ENCODE assay signal across 17 cellular contexts in genomic region chr14:102196008-102196407, GRCh38. TPM values are rescaled to one million over a fixed set of nuclear protein-coding genes. Genes with fewer than 3 reads are reported as not detected.
A peak's percentile ranks its signal among the peaks of the same experiment; 100 is the strongest.
DNase-seq lines count a peak whose midpoint lies in the region; ATAC-seq and TF ChIP-seq lines count a peak whose summit lies in the region.
"Had no signal": no experiment of that assay in that cellular context is flagged by ENCODE, and none has a peak within 500 bp of the region (broad histone marks: within the 10 kb centered on the region; RNA-seq: fewer than 3 reads in every experiment).

No MANE protein-coding gene starts in this region.

- DNase-seq in NCI-H2171 treated with DMSO at 0.1 percent for 48 hours (lab: John Stamatoyannopoulos, UW): peak; percentile 46
- no peak for DNase-seq in NCI-H2171 (lab: John Stamatoyannopoulos, UW)
- DNase-seq in NCI-H526 treated with DMSO at 0.1 percent for 48 hours (lab: John Stamatoyannopoulos, UW): peak; percentile 64
- no peak for DNase-seq in effector memory CD8-positive, alpha-beta T cell
- DNase-seq in substantia nigra (lab: John Stamatoyannopoulos, UW): no peak
- no peak for DNase-seq in DMS79 treated with DMSO at 0.1 percent for 48 hours (lab: John Stamatoyannopoulos, UW)
- DNase-seq in neural progenitor cell (ENCODE audit: low spot score): no peak
- DNase-seq: 8988T; activated CD4-positive, CD25-positive, alpha-beta regulatory T cell; cerebellar nuclear complex; left ventricle myocardium inferior; MV-4-11; NCI-H69 had no signal

- no peaks in the 10 kb centered on the region for H3K36me3 ChIP-seq in neural progenitor cell

- H3K4me2 ChIP-seq in neural progenitor cell: no peak overlapping the region

- peak overlapping the region; percentile 23 to 61 for H3K27ac Mint-ChIP-seq in effector memory CD8-positive, alpha-beta T cell
- H3K27ac Mint-ChIP-seq in neural progenitor cell: no peak overlapping the region
- H3K27ac Mint-ChIP-seq: activated T-helper 2 cell treated with anti-CD3 and anti-CD28 coated beads, Interferon-gamma antibody, Interleukin-2, Interleukin-4, amounts not matched to agents 10 μg/mL and 5 μg/mL and 100 μg/mL, durations not matched to agents 14 hours and 24 hours and 36 hours had no signal

- H3F3A ChIP-seq in neural progenitor cell (ENCODE audit: low read depth): peaks cover 7% of the 10 kb centered on the region

- no peak for ATAC-seq in effector memory CD8-positive, alpha-beta T cell (replicated peaks)
- no peak for ATAC-seq in HG03095 (IDR thresholded peaks at IDR 0.05; ENCODE audit: unreplicated experiment)

- H3K4me3 Mint-ChIP-seq in effector memory CD8-positive, alpha-beta T cell: peak overlapping the region in 1 of 2 donors; percentile 28
- no peak overlapping the region for H3K4me3 Mint-ChIP-seq in neural progenitor cell

- peaks cover 46% of the 10 kb centered on the region for H4K20me1 ChIP-seq in neural progenitor cell (ENCODE audit: low read depth)

- H3K4me1 ChIP-seq in neural progenitor cell: peaks cover 7% of the 10 kb centered on the region

- H3K9me3 ChIP-seq in neural progenitor cell (ENCODE audit: low read depth): no peaks in the 10 kb centered on the region
- H3K9me3 ChIP-seq: left ventricle myocardium inferior had no signal

- peaks cover 43% of the 10 kb centered on the region for H3K36me3 Mint-ChIP-seq in effector memory CD8-positive, alpha-beta T cell (ENCODE audit: insufficient read depth)
- peaks cover 16% of the 10 kb centered on the region for H3K36me3 Mint-ChIP-seq in neural progenitor cell

- no peak overlapping the region for H3K4me3 ChIP-seq in neural progenitor cell
- H3K4me3 ChIP-seq: left ventricle myocardium inferior, skin epidermis had no signal

- no peaks in the 10 kb centered on the region for H3K9me3 Mint-ChIP-seq in effector memory CD8-positive, alpha-beta T cell
- H3K9me3 Mint-ChIP-seq in neural progenitor cell: no peaks in the 10 kb centered on the region
- H3K9me3 Mint-ChIP-seq: activated naive CD4-positive, alpha-beta T cell treated with anti-CD3 and anti-CD28 coated beads, Interleukin-2, amount 50 U/mL, for 72 hours; activated T-helper 2 cell treated with anti-CD3 and anti-CD28 coated beads, Interferon-gamma antibody, Interleukin-2, Interleukin-4, amounts not matched to agents 10 μg/mL and 5 μg/mL and 100 μg/mL, durations not matched to agents 14 hours and 24 hours and 36 hours had no signal

- peaks cover 29% of the 10 kb centered on the region for H3K79me2 ChIP-seq in neural progenitor cell (ENCODE audit: low read depth)

- H3K27me3 ChIP-seq in neural progenitor cell: no peaks in the 10 kb centered on the region

- H3K27me3 Mint-ChIP-seq in effector memory CD8-positive, alpha-beta T cell: no peaks in the 10 kb centered on the region
- H3K27me3 Mint-ChIP-seq in neural progenitor cell (ENCODE audit: insufficient read depth, low read depth): peaks cover 2% of the 10 kb centered on the region

- H3K4me1 Mint-ChIP-seq in effector memory CD8-positive, alpha-beta T cell (ENCODE audit: low read depth in 2 of 2): peaks cover 34 to 51% of the 10 kb centered on the region in 2 donors
- peaks cover 4% of the 10 kb centered on the region for H3K4me1 Mint-ChIP-seq in neural progenitor cell

- H3K27ac ChIP-seq in substantia nigra (ENCODE audit: low read depth, low read length, poor library complexity, severe bottlenecking) (peak overlapping the region; percentile 97), neural progenitor cell (no peak overlapping the region)
- H3K27ac ChIP-seq: left ventricle myocardium inferior had no signal

- H3K9ac ChIP-seq in neural progenitor cell: no peak overlapping the region

- H2AFZ ChIP-seq in neural progenitor cell (replicated peaks): no peak overlapping the region

- TF ChIP-seq CTCF in neural progenitor cell (IDR thresholded peaks at IDR 0.05): no peak

RNA-seq across cellular contexts. Expression of gene WDR20, which starts 56.3 kb away (rescaled TPM):
- 18.2 and 22.4 TPM in 2 replicates for total RNA-seq in neural progenitor cell (ENCODE audit: low replicate concordance)

Comparison
In these comparisons a context has a peak if more than half of its experiments do, and no peak if none do; other contexts are left out.
1. DNase-seq: peak in NCI-H2171 treated with DMSO at 0.1 percent for 48 hours (single experiment) and NCI-H526 treated with DMSO at 0.1 percent for 48 hours (single experiment); none in NCI-H2171 (single experiment), effector memory CD8-positive, alpha-beta T cell (0 of 3), substantia nigra (0 of 49), DMS79 treated with DMSO at 0.1 percent for 48 hours (single experiment) and neural progenitor cell (single experiment).